In the genomic region with DNA sequence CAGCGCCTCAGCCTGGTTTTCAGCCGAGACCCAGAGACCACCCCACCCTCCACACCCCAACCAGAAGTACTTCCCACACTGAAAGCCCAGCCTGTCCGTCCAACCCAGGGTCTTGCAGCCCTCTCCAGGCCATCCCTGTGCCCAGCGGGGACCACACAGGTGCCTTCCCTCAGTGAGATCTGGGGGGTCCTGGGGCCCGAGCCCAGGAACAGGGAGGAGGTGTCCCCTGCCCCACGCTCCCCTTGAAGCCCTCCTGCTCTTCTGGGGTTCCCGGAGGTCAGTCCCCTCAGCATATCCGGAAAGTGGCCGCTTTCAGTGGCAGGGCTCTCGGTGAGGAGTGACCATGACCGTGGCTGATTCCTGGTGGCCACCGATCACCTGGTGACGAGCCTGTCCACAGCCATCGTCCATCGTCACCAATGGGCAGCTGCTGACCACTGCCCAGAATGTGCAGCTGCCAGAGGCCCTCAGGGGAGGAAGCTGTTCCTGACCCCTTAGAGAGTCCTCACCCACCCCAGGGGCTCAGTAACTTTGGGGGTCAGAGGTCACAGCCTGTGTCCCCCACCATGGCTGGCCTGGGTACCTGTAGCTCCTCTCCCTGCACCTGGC, we compare ENCODE assay signal across 19 cellular contexts. TPM values are rescaled to one million over a fixed set of nuclear protein-coding genes. Genes with fewer than 3 reads are reported as not detected.
"Had no signal": no experiment of that assay in that cellular context is flagged by ENCODE, and none has a peak within 500 bp of the region (broad histone marks: within the 10 kb centered on the region; RNA-seq: fewer than 3 reads in every experiment).

No MANE protein-coding gene starts in this region.

- H3K27me3 Mint-ChIP-seq: activated naive CD8-positive, alpha-beta T cell had no signal

- ATAC-seq: foreskin keratinocyte, heart left ventricle, left colon had no signal

- H3K27ac ChIP-seq: coronary artery, foreskin keratinocyte, neutrophil, skin epidermis had no signal

- DNase-seq: activated CD4-positive, alpha-beta T cell treated with anti-CD3 and anti-CD28 coated beads for 1 hour; activated CD4-positive, alpha-beta T cell treated with anti-CD3 and anti-CD28 coated beads, Interleukin-2, amount 50 U/mL, for 4 hours; activated gamma-delta T cell treated with Interleukin-2 at 50 U/mL for 16 hours; amniotic stem cell; central memory CD4-positive, alpha-beta T cell; foreskin keratinocyte; heart left ventricle; left colon; midbrain; retina; stimulated activated CD4-positive, alpha-beta T cell treated with anti-CD3 and anti-CD28 coated beads, Interleukin-4, amount 100 ng/mL, for 1 hour; stimulated activated naive CD4-positive, alpha-beta T cell; trophoblast cell had no signal

- H3K4me1 ChIP-seq: foreskin keratinocyte had no signal

- H3K9me3 ChIP-seq: neutrophil had no signal

- H3K4me3 ChIP-seq: coronary artery, heart left ventricle, lung, skin epidermis had no signal

- H3K27ac Mint-ChIP-seq: activated naive CD8-positive, alpha-beta T cell had no signal

- H3K27me3 ChIP-seq: heart left ventricle had no signal

RNA-seq across cellular contexts. Expression of gene TMEM240, which starts 3.4 kb away (rescaled TPM):
- total RNA-seq: myocyte had no signal
